Comparison of ENCODE assay signal across 39 cellular contexts in genomic region chr7:133475655-133476054, GRCh38.
"Had no signal": no experiment of that assay in that cellular context is flagged by ENCODE, and none has a peak within 500 bp of the region (broad histone marks: within the 10 kb centered on the region; RNA-seq: fewer than 3 reads in every experiment).

No MANE protein-coding gene starts in this region.

- H3K27me3 ChIP-seq: adrenal gland, body of pancreas, brain microvascular endothelial cell had no signal

- H3K9me3 ChIP-seq: adrenal gland, body of pancreas had no signal

- H3K27me3 Mint-ChIP-seq: activated B cell treated with CpG ODN at 0.5 μM for 24 hours; activated CD4-positive, alpha-beta memory T cell treated with anti-CD3 and anti-CD28 coated beads for 36 hours; activated CD4-positive, alpha-beta T cell treated with anti-CD3 and anti-CD28 coated beads, Interleukin-2, amount 10 ng/mL, durations not matched to agents 24 days and 14 days; activated CD8-positive, alpha-beta T cell treated with anti-CD3 and anti-CD28 coated beads for 36 hours; activated naive CD8-positive, alpha-beta T cell treated with anti-CD3 and anti-CD28 coated beads for 36 hours; activated T-helper 17 cell treated with anti-CD3 and anti-CD28 coated beads, Interleukin-2, amount 50 U/mL, for 72 hours; central memory CD8-positive, alpha-beta T cell had no signal

- H3K27ac Mint-ChIP-seq: activated B cell treated with CpG ODN at 0.5 μM for 24 hours; activated CD4-positive, alpha-beta memory T cell treated with anti-CD3 and anti-CD28 coated beads for 36 hours; activated CD4-positive, alpha-beta T cell treated with anti-CD3 and anti-CD28 coated beads, Interleukin-2, amount 10 ng/mL, durations not matched to agents 24 days and 14 days; activated CD8-positive, alpha-beta T cell treated with anti-CD3 and anti-CD28 coated beads for 36 hours; activated naive CD4-positive, alpha-beta T cell treated with anti-CD3 and anti-CD28 coated beads for 36 hours; activated naive CD4-positive, alpha-beta T cell treated with anti-CD3 and anti-CD28 coated beads, Interleukin-2, amount 50 U/mL, for 72 hours; activated naive CD8-positive, alpha-beta T cell treated with anti-CD3 and anti-CD28 coated beads for 36 hours; activated T-cell treated with anti-CD3 and anti-CD28 coated beads, Interleukin-2, amount 50 U/mL, for 72 hours; activated T-helper 1 cell treated with anti-CD3 and anti-CD28 coated beads, Interleukin-12 subunit alpha, Interleukin-12 subunit beta, Interleukin-2, Interleukin-4 antibody, amounts not matched to agents 30 ng/mL and 10 ng/mL and 1 ng/mL, durations not matched to agents 14 hours and 24 hours and 36 hours; activated T-helper 17 cell treated with anti-CD3 and anti-CD28 coated beads, Interleukin-2, amount 50 U/mL, for 72 hours; T-helper 1 cell treated with Interleukin-12 subunit alpha and Interleukin-12 subunit beta and Interleukin-4 antibody, amounts not matched to agents 30 μg/mL and 1 μg/mL, for 36 hours; T-helper 2 cell treated with Interferon-gamma antibody and Interleukin-4, amounts not matched to agents 5 μg/mL and 100 μg/mL, for 36 hours had no signal

- H3K36me3 ChIP-seq: adrenal gland, brain microvascular endothelial cell had no signal

- H3K4me3 ChIP-seq: adrenal gland, body of pancreas, cardiac muscle cell had no signal

- H3K4me1 Mint-ChIP-seq: activated CD4-positive, alpha-beta T cell treated with anti-CD3 and anti-CD28 coated beads, Interleukin-2, amount 10 ng/mL, durations not matched to agents 24 days and 14 days; activated T-helper 17 cell treated with anti-CD3 and anti-CD28 coated beads, Interleukin-2, amount 50 U/mL, for 72 hours had no signal

- H3K27ac ChIP-seq: adrenal gland, body of pancreas, brain microvascular endothelial cell, cardiac muscle cell, VCaP had no signal

- ATAC-seq: activated CD8-positive, alpha-beta T cell treated with anti-CD3 and anti-CD28 coated beads for 36 hours; activated naive CD4-positive, alpha-beta T cell treated with anti-CD3 and anti-CD28 coated beads, Interleukin-2, amount 50 U/mL, for 72 hours; activated T-cell treated with anti-CD3 and anti-CD28 coated beads, Interleukin-2, amount 50 U/mL, for 4 hours; activated T-cell treated with anti-CD3 and anti-CD28 coated beads, Interleukin-2, amount 50 U/mL, for 72 hours; activated T-helper 17 cell treated with anti-CD3 and anti-CD28 coated beads, Interleukin-2, amount 50 U/mL, for 72 hours; body of pancreas had no signal

- FAIRE-seq: astrocyte, bronchial epithelial cell, TTC549 had no signal

- H3K9me3 Mint-ChIP-seq: activated CD4-positive, alpha-beta T cell treated with anti-CD3 and anti-CD28 coated beads, Interleukin-2, amount 10 ng/mL, durations not matched to agents 24 days and 14 days; activated T-helper 1 cell treated with anti-CD3 and anti-CD28 coated beads, Interleukin-12 subunit alpha, Interleukin-12 subunit beta, Interleukin-2, Interleukin-4 antibody, amounts not matched to agents 30 ng/mL and 10 ng/mL and 1 ng/mL, durations not matched to agents 14 hours and 24 hours and 36 hours; activated T-helper 17 cell treated with anti-CD3 and anti-CD28 coated beads, Interleukin-2, amount 50 U/mL, for 72 hours; central memory CD8-positive, alpha-beta T cell; T-helper 1 cell treated with Interleukin-12 subunit alpha and Interleukin-12 subunit beta and Interleukin-4 antibody, amounts not matched to agents 30 μg/mL and 1 μg/mL, for 36 hours had no signal

- H3K4me3 Mint-ChIP-seq: activated B cell treated with CpG ODN at 0.5 μM for 24 hours; activated CD4-positive, alpha-beta memory T cell treated with anti-CD3 and anti-CD28 coated beads for 36 hours; activated CD4-positive, alpha-beta T cell treated with anti-CD3 and anti-CD28 coated beads, Interleukin-2, amount 10 ng/mL, durations not matched to agents 24 days and 14 days; activated CD8-positive, alpha-beta T cell treated with anti-CD3 and anti-CD28 coated beads for 36 hours; activated naive CD4-positive, alpha-beta T cell treated with anti-CD3 and anti-CD28 coated beads for 36 hours; activated naive CD8-positive, alpha-beta T cell treated with anti-CD3 and anti-CD28 coated beads for 36 hours; activated T-cell treated with anti-CD3 and anti-CD28 coated beads, Interleukin-2, amount 50 U/mL, for 4 hours; activated T-cell treated with anti-CD3 and anti-CD28 coated beads, Interleukin-2, amount 50 U/mL, for 72 hours; activated T-helper 1 cell treated with anti-CD3 and anti-CD28 coated beads, Interleukin-12 subunit alpha, Interleukin-12 subunit beta, Interleukin-2, Interleukin-4 antibody, amounts not matched to agents 30 ng/mL and 10 ng/mL and 1 ng/mL, durations not matched to agents 14 hours and 24 hours and 36 hours; activated T-helper 17 cell treated with anti-CD3 and anti-CD28 coated beads, Interleukin-2, amount 50 U/mL, for 72 hours; central memory CD8-positive, alpha-beta T cell; T-helper 1 cell treated with Interleukin-12 subunit alpha and Interleukin-12 subunit beta and Interleukin-4 antibody, amounts not matched to agents 30 μg/mL and 1 μg/mL, for 36 hours; T-helper 2 cell treated with Interferon-gamma antibody and Interleukin-4, amounts not matched to agents 5 μg/mL and 100 μg/mL, for 36 hours had no signal

- H3K4me1 ChIP-seq: adrenal gland, body of pancreas had no signal

- DNase-seq: activated B cell treated with CpG ODN at 0.5 μM for 24 hours; activated CD4-positive, alpha-beta memory T cell treated with anti-CD3 and anti-CD28 coated beads for 36 hours; activated CD4-positive, alpha-beta T cell treated with anti-CD3 and anti-CD28 coated beads for 4 hours; activated CD4-positive, alpha-beta T cell treated with anti-CD3 and anti-CD28 coated beads, Interleukin-2, amount 10 ng/mL, durations not matched to agents 24 days and 14 days; activated CD4-positive, alpha-beta T cell treated with anti-CD3 and anti-CD28 coated beads, Interleukin-2, amount 50 U/mL, for 1 hour; activated CD4-positive, alpha-beta T cell treated with anti-CD3 and anti-CD28 coated beads, Interleukin-2, amount 50 U/mL, for 4 hours; activated CD4-positive, CD25-positive, alpha-beta regulatory T cell treated with anti-CD3 and anti-CD28 coated beads, Interleukin-2, amount 50 U/mL, for 72 hours; activated CD8-positive, alpha-beta memory T cell treated with anti-CD3 and anti-CD28 coated beads, Interleukin-2, amount 50 U/mL, for 4 hours; activated CD8-positive, alpha-beta T cell treated with anti-CD3 and anti-CD28 coated beads for 36 hours; activated effector memory CD4-positive, alpha-beta T cell treated with anti-CD3 and anti-CD28 coated beads, Interleukin-2, amount 50 U/mL, for 16 hours; activated gamma-delta T cell treated with Interleukin-2 at 50 U/mL for 16 hours; activated naive CD4-positive, alpha-beta T cell; activated naive CD4-positive, alpha-beta T cell treated with anti-CD3 and anti-CD28 coated beads for 36 hours; activated naive CD4-positive, alpha-beta T cell treated with anti-CD3 and anti-CD28 coated beads, Interleukin-2, amount 50 U/mL, for 16 hours; activated naive CD8-positive, alpha-beta T cell treated with anti-CD3 and anti-CD28 coated beads for 36 hours; activated T-cell treated with anti-CD3 and anti-CD28 coated beads for 4 hours; activated T-cell treated with anti-CD3 and anti-CD28 coated beads, Interleukin-2, amount 50 U/mL, for 1 hour; activated T-cell treated with anti-CD3 and anti-CD28 coated beads, Interleukin-2, amount 50 U/mL, for 4 hours; activated T-cell treated with anti-CD3 and anti-CD28 coated beads, Interleukin-2, amount 50 U/mL, for 72 hours; adrenal gland; amniotic stem cell; aorta; body of pancreas; brain microvascular endothelial cell; caudate nucleus; cerebellar nuclear complex; T-helper 2 cell; T-helper 9 cell had no signal
